ENCODE assay signal across 8 cellular contexts in genomic region chr5:10355071-10355889, GRCh38. TPM values are rescaled to one million over a fixed set of nuclear protein-coding genes. Genes with fewer than 3 reads are reported as not detected.
DNase-seq lines count a peak whose midpoint lies in the region; ATAC-seq, FAIRE-seq and TF ChIP-seq lines count a peak whose summit lies in the region.

No MANE protein-coding gene starts in this region.

- ATAC-seq in HepG2: no peak
- no peak for ATAC-seq in upper lobe of left lung (ENCODE audit: low FRiP score in 2 of 2)
- no peak for ATAC-seq in HG03280 (IDR thresholded peaks at IDR 0.05; ENCODE audit: unreplicated experiment)

- POLR2A ChIA-PET in HepG2 (lab: Yijun Ruan, JAX): no interaction called here

- no peaks in the 10 kb centered on the region for H3K27me3 ChIP-seq in ACC112 (ENCODE audit: insufficient read depth, low read length)
- no peaks in the 10 kb centered on the region for H3K27me3 ChIP-seq in ascending aorta
- H3K27me3 ChIP-seq in HepG2 (ENCODE audit: control insufficient read depth in 1 of 2, insufficient read depth in 2 of 2, low read length in 2 of 2): no peaks in the 10 kb centered on the region; a peak in 1 of 5 replicates
- no peaks in the 10 kb centered on the region for H3K27me3 ChIP-seq in upper lobe of left lung

- FAIRE-seq in HepG2 (lab: Jason Lieb, UNC): no peak

- H3K79me2 ChIP-seq in ACC112 (ENCODE audit: control insufficient read depth, insufficient read depth, low read length, unreplicated experiment): peaks cover 71% of the 10 kb centered on the region
- peaks cover 66% of the 10 kb centered on the region for H3K79me2 ChIP-seq in HepG2 (ENCODE audit: insufficient read depth, low read length)

- TF ChIP-seq POLR2A in HepG2 (IDR thresholded peaks at IDR 0.05; ENCODE audit: insufficient read depth in 1 of 2, low read depth in 2 of 2, low read length in 2 of 2) (no peak), upper lobe of left lung (IDR thresholded peaks at IDR 0.05) (no peak)

- H3K4me1 ChIP-seq in ACC112 (ENCODE audit: control insufficient read depth, insufficient read depth, low read length, unreplicated experiment) (peaks cover 8% of the 10 kb centered on the region), ascending aorta (peaks cover 0 to 15% of the 10 kb centered on the region in 2 donors), HepG2 (ENCODE audit: insufficient read depth, low read length) (peaks cover 43% of the 10 kb centered on the region), upper lobe of left lung (peaks cover 22 to 38% (median 31%) of the 10 kb centered on the region in 4 donors)

- TF ChIP-seq EP300 in HepG2 (IDR thresholded peaks at IDR 0.05; ENCODE audit: low read depth in 2 of 2, low read length in 2 of 2) (no peak), HepG2 (CRISPR knock-in tag; IDR thresholded peaks at IDR 0.05; ENCODE audit: borderline replicate concordance) (no peak), upper lobe of left lung (IDR thresholded peaks at IDR 0.05) (no peak)

- in situ Hi-C loops in HepG2 (cut with HindIII; ENCODE audit: extremely low pct_ligation_motif_present, low pct_unique_long_range_greater_than_20kb): no loop called here

- CTCF ChIA-PET in HepG2 (lab: Yijun Ruan, JAX; ENCODE audit: low intra/inter-chr PET ratio, low total read pairs): interaction anchor here (1.6 kb wide), 1 partner anchor 71 kb away, joined by 3 read pairs; no protein-coding TSS in a partner anchor

- H3K4me2 ChIP-seq in HepG2 (ENCODE audit: low read depth, low read length): peak overlapping the region; percentile 95

- H3K9me3 ChIP-seq in ascending aorta: no peaks in the 10 kb centered on the region
- no peaks in the 10 kb centered on the region for H3K9me3 ChIP-seq in HepG2 (ENCODE audit: low read length)
- H3K9me3 ChIP-seq in upper lobe of left lung: no peaks in the 10 kb centered on the region

- 16% methylated on average over 16 of the region's 16 CpGs for WGBS in HepG2 (ENCODE audit: low lambda C conversion rate)
- 24 to 27% methylated on average over 16 of the region's 16 CpGs for WGBS in upper lobe of left lung, 2 donors

- H2AFZ ChIP-seq in ACC112 (ENCODE audit: low read length, unreplicated experiment) (no peak overlapping the region), HepG2 (ENCODE audit: low read length) (no peak overlapping the region)

- H3K36me3 ChIP-seq in ACC112 (ENCODE audit: insufficient read depth, low read length) (no peaks in the 10 kb centered on the region), ascending aorta (no peaks in the 10 kb centered on the region), HepG2 (replicated peaks in 1 of 2; ENCODE audit: control insufficient read depth in 1 of 2, insufficient read depth in 2 of 2, low read length in 2 of 2) (no peaks in the 10 kb centered on the region), upper lobe of left lung (no peaks in the 10 kb centered on the region)

- peak overlapping the region; percentile 93 for H3K9ac ChIP-seq in HepG2 (ENCODE audit: insufficient read depth, low read depth, low read length)

- DNase-seq in GM12864 (ENCODE audit: low read depth): peak; percentile 40
- peak; percentile 19 for DNase-seq in NCI-H128 (lab: John Stamatoyannopoulos, UW; ENCODE audit: unreplicated experiment)
- DNase-seq in ascending aorta (ENCODE audit: low spot score in 2 of 2): no peak
- no peak for DNase-seq in HepG2 (ENCODE audit: low spot score)
- DNase-seq in upper lobe of left lung: no peak
- DNase-seq in retina: no peak

- no peak for TF ChIP-seq CTCF in GM12864 (IDR thresholded peaks at IDR 0.05; ENCODE audit: low read depth, low read length, missing control alignments)
- TF ChIP-seq CTCF in ascending aorta (IDR thresholded peaks at IDR 0.05): no peak
- no peak for TF ChIP-seq CTCF in HepG2 (CRISPR knock-in tag; IDR thresholded peaks at IDR 0.05)
- TF ChIP-seq CTCF in upper lobe of left lung (IDR thresholded peaks at IDR 0.05): no peak

- H4K20me1 ChIP-seq in HepG2 (ENCODE audit: insufficient read depth, low read length): peaks cover 44% of the 10 kb centered on the region

- H3K4me3 ChIP-seq in ACC112 (ENCODE audit: low read depth, low read length) (peak overlapping the region; percentile 84), GM12864 (ENCODE audit: low read depth, low read length) (peak overlapping the region; percentile 95), ascending aorta (peak overlapping the region; percentile 83 to 84), HepG2 (replicated peaks in 1 of 3; ENCODE audit: insufficient read depth in 1 of 3, low read depth in 2 of 3, low read length in 3 of 3) (peak overlapping the region; percentile 88 to 92 (median 92)), upper lobe of left lung (peak overlapping the region; percentile 12 to 95 (median 86))

- intact Hi-C loops in ascending aorta (cut with DNase I) (loop anchor here (10.0 kb wide), 1 partner anchor 240 kb away; no protein-coding TSS in a partner anchor), HepG2 (cut with micrococcal nuclease; ENCODE audit: unreplicated experiment) (no loop called here)

- no TSS peak for BruUV-seq in HepG2 (replicated peaks; lab: Mats Ljungman, UMichigan)

- TF ChIP-seq RAD21 in HepG2 (CRISPR knock-in tag; IDR thresholded peaks at IDR 0.05): no peak

- peak overlapping the region; percentile 87 for H3K27ac ChIP-seq in ACC112 (ENCODE audit: low read depth, low read length)
- H3K27ac ChIP-seq in ascending aorta: no peak overlapping the region
- peak overlapping the region; percentile 98 for H3K27ac ChIP-seq in HepG2 (ENCODE audit: extremely low read length, insufficient read depth, low read length)
- H3K27ac ChIP-seq in upper lobe of left lung: peak overlapping the region in 2 of 4 donors; percentile 99

TF ChIP-seq in HepG2, 621 proteins besides CTCF, POLR2A, EP300 and RAD21:
- TF ChIP-seq SAP130 (CRISPR knock-in tag; IDR thresholded peaks at IDR 0.05; ENCODE audit: low read depth) (peak; percentile 30; the same call in 1 of the 2 replicates), ZNF850 (CRISPR knock-in tag; conservative IDR thresholded peaks at IDR 0.05) (no peak)

RNA-seq across cellular contexts. Expression of gene MARCHF6, which starts 1.8 kb away (rescaled TPM):
- total RNA-seq in ascending aorta (47.0 TPM), HepG2 (2016; rRNA removed; fragmentation: Illumina TruSeq; extraction: Trizol) (39.5 and 48.6 TPM in 2 replicates), upper lobe of left lung (100 to 1,000 TPM in 4 of 6 donors, 10 to 100 TPM in 2; 48.5 to 128 (median 110) TPM)
- 21.2 and 25.8 TPM in 2 replicates for total RNA-seq in HepG2 (2016; cell fraction: cytosol; rRNA removed; fragmentation: Illumina TruSeq; extraction: Trizol; ENCODE audit: low read depth)
- 34.4 and 49.1 TPM in 2 replicates for total RNA-seq in HepG2 (2016; cell fraction: insoluble cytoplasmic fraction; rRNA removed; fragmentation: Illumina TruSeq; extraction: Trizol)
- 11.9 and 12.7 TPM in 2 replicates for total RNA-seq in HepG2 (2016; cell fraction: membrane; rRNA removed; fragmentation: Illumina TruSeq; extraction: Trizol)
- total RNA-seq in HepG2 (2016; cell fraction: nucleus; rRNA removed; fragmentation: Illumina TruSeq; extraction: Trizol): 71.7 and 86.1 TPM in 2 replicates
- polyA plus RNA-seq in HepG2 (2011; rRNA removed): 107 and 115 TPM in 2 replicates
- polyA plus RNA-seq in HepG2 (2011; cell fraction: cytosol; rRNA removed): 45.5 and 75.4 TPM in 2 replicates
- 244 and 247 TPM in 2 replicates for polyA plus RNA-seq in HepG2 (2011; cell fraction: nucleus; rRNA removed)
- 67.4 and 121 TPM in 2 replicates for polyA plus RNA-seq in HepG2 (2012)
- 1.8 and 2.0 TPM in 2 replicates for polyA plus RNA-seq in HepG2 (2016; cell fraction: cytosol; fragmentation: Illumina TruSeq; extraction: Trizol; ENCODE audit: low read depth)
- polyA plus RNA-seq in HepG2 (2016; cell fraction: insoluble cytoplasmic fraction; fragmentation: Illumina TruSeq; extraction: Trizol; ENCODE audit: low read depth): 21.2 and 23.1 TPM in 2 replicates
- polyA plus RNA-seq in HepG2 (2016; cell fraction: membrane; fragmentation: Illumina TruSeq; extraction: Trizol; ENCODE audit: low read depth): 3.2 and 3.8 TPM in 2 replicates
- polyA plus RNA-seq in HepG2 (2016; cell fraction: nucleus; fragmentation: Illumina TruSeq; extraction: Trizol; ENCODE audit: insufficient read depth, low read depth): 120 and 121 TPM in 2 replicates
- 309 and 698 TPM in 2 replicates for polyA minus RNA-seq in HepG2 (2011; rRNA and poly(A)+ RNA removed; ENCODE audit: low replicate concordance)
- 78.7 and 104 TPM in 2 replicates for polyA minus RNA-seq in HepG2 (2011; cell fraction: cytosol; rRNA and poly(A)+ RNA removed)
- 179 and 204 TPM in 2 replicates for polyA minus RNA-seq in HepG2 (2011; cell fraction: nucleus; rRNA and poly(A)+ RNA removed)

RNA-seq across cellular contexts. Expression of gene CMBL, which starts 47.6 kb away (rescaled TPM):
- total RNA-seq in ascending aorta (0.75 TPM), HepG2 (2016; rRNA removed; fragmentation: Illumina TruSeq; extraction: Trizol) (11.5 and 19.6 TPM in 2 replicates), upper lobe of left lung (10 to 100 TPM in 2 of 6 donors, 1 to 10 TPM in 4; 8.0 to 19.1 (median 8.4) TPM)
- total RNA-seq in HepG2 (2016; cell fraction: cytosol; rRNA removed; fragmentation: Illumina TruSeq; extraction: Trizol; ENCODE audit: low read depth): 5.2 TPM in 2 replicates
- total RNA-seq in HepG2 (2016; cell fraction: insoluble cytoplasmic fraction; rRNA removed; fragmentation: Illumina TruSeq; extraction: Trizol): 10.8 and 20.2 TPM in 2 replicates
- 16.6 and 16.8 TPM in 2 replicates for total RNA-seq in HepG2 (2016; cell fraction: membrane; rRNA removed; fragmentation: Illumina TruSeq; extraction: Trizol)
- total RNA-seq in HepG2 (2016; cell fraction: nucleus; rRNA removed; fragmentation: Illumina TruSeq; extraction: Trizol): 6.0 and 7.0 TPM in 2 replicates
- polyA plus RNA-seq in HepG2 (2011; rRNA removed): 12.7 and 17.0 TPM in 2 replicates
- 17.0 and 27.6 TPM in 2 replicates for polyA plus RNA-seq in HepG2 (2011; cell fraction: cytosol; rRNA removed)
- 4.1 and 7.8 TPM in 2 replicates for polyA plus RNA-seq in HepG2 (2011; cell fraction: nucleus; rRNA removed)
- polyA plus RNA-seq in HepG2 (2012): 16.9 and 18.5 TPM in 2 replicates
- polyA plus RNA-seq in HepG2 (2016; cell fraction: cytosol; fragmentation: Illumina TruSeq; extraction: Trizol; ENCODE audit: low read depth): 9.6 and 10.7 TPM in 2 replicates
- polyA plus RNA-seq in HepG2 (2016; cell fraction: insoluble cytoplasmic fraction; fragmentation: Illumina TruSeq; extraction: Trizol; ENCODE audit: low read depth): 42.7 and 43.4 TPM in 2 replicates
- 22.0 and 22.7 TPM in 2 replicates for polyA plus RNA-seq in HepG2 (2016; cell fraction: membrane; fragmentation: Illumina TruSeq; extraction: Trizol; ENCODE audit: low read depth)
- 16.1 and 16.6 TPM in 2 replicates for polyA plus RNA-seq in HepG2 (2016; cell fraction: nucleus; fragmentation: Illumina TruSeq; extraction: Trizol; ENCODE audit: insufficient read depth, low read depth)
- 30.1 and 125 TPM in 2 replicates for polyA minus RNA-seq in HepG2 (2011; rRNA and poly(A)+ RNA removed; ENCODE audit: low replicate concordance)
- 17.9 and 19.5 TPM in 2 replicates for polyA minus RNA-seq in HepG2 (2011; cell fraction: cytosol; rRNA and poly(A)+ RNA removed)
- polyA minus RNA-seq in HepG2 (2011; cell fraction: nucleus; rRNA and poly(A)+ RNA removed): 4.9 and 8.1 TPM in 2 replicates

Comparison
In these comparisons a context has a peak if more than half of its experiments do, and no peak if none do; other contexts are left out.
1. H3K27ac ChIP-seq: peak in ACC112 (single experiment) and HepG2 (single experiment); none in ascending aorta (0 of 2).
2. DNase-seq: peak in GM12864 (single experiment) and NCI-H128 (single experiment); none in ascending aorta (0 of 2), HepG2 (single experiment), upper lobe of left lung (0 of 2) and retina (single experiment).
3. Peak in every context shown above with its lines, with median percentiles within 50 percentile points of each other: H3K4me3 ChIP-seq.